Comparison of ENCODE assay signal across 12 cellular contexts in the genomic region with DNA sequence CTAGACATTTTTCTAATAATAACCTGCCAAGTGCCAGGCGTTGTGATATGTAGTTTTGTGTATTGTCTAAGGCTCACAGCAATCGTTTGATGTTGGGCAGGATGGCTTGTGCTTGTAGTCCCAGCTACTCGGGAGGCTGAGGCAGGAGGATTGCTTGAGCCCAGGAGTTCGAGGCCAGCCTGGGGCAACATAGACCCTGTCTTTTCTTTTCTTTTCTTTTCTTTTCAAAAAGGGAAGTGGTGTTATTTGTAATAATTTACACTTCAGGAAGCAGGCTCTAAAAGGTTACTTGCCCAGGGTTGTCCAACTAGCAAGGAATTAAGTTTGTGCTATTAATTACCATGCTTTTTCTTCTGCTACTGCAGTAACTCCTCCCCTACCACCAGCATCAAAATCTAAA. TPM values are rescaled to one million over a fixed set of nuclear protein-coding genes. Genes with fewer than 3 reads are reported as not detected.
DNase-seq lines count a peak whose midpoint lies in the region; ATAC-seq and TF ChIP-seq lines count a peak whose summit lies in the region.
"Had no signal": no experiment of that assay in that cellular context is flagged by ENCODE, and none has a peak within 500 bp of the region (broad histone marks: within the 10 kb centered on the region; RNA-seq: fewer than 3 reads in every experiment).

No MANE protein-coding gene starts in this region.

- CTCF ChIA-PET in Panc1 (lab: Charles Lee) = no interaction called here

- no TSS peak for BruUV-seq in Panc1 (replicated peaks; lab: Mats Ljungman, UMichigan)

- H3K4me3 ChIP-seq in GM06990 (replicated peaks; ENCODE audit: low read depth, low read length) (peak overlapping the region; percentile 16; the same call in 1 of the 2 replicates), Panc1 (ENCODE audit: low read depth in 2 of 2, low read length in 2 of 2) (peak overlapping the region in 1 of 2 experiments; percentile 96; a peak in 2 of 4 replicates)
- H3K4me3 ChIP-seq: esophagus muscularis mucosa had no signal

- POLR2A ChIA-PET in Panc1 (lab: Charles Lee) = no interaction called here

- peak overlapping the region; percentile 98 for H3K4me3 Mint-ChIP-seq in glutamatergic neuron (ENCODE audit: unreplicated experiment)

- H3K36me3 Mint-ChIP-seq in glutamatergic neuron (ENCODE audit: unreplicated experiment) = no peaks in the 10 kb centered on the region

- H3K4me1 ChIP-seq in Panc1 (ENCODE audit: control insufficient read depth, insufficient read depth, low read length) = peaks cover 16% of the 10 kb centered on the region

- no peaks in the 10 kb centered on the region for H3K9me3 ChIP-seq in Panc1 (ENCODE audit: control insufficient read depth, insufficient read depth, low read depth, low read length)
- H3K9me3 ChIP-seq: ascending aorta, esophagus muscularis mucosa had no signal

- H3K9me3 Mint-ChIP-seq in glutamatergic neuron (ENCODE audit: unreplicated experiment) = peaks cover 7% of the 10 kb centered on the region

- DNase-seq in AML-193 (lab: John Stamatoyannopoulos, UW) (peak; percentile 24 to 35), GM06990 (ENCODE audit: extremely low read depth, insufficient read length) (no peak), Panc1 (ENCODE audit: low read depth, low spot score) (no peak), glutamatergic neuron (no peak), G401 (ENCODE audit: low spot score) (no peak), superior temporal gyrus (ENCODE audit: extremely low spot score) (no peak), retina (no peak), HPDE6-E6E7 (ENCODE audit: extremely low spot score) (no peak)
- DNase-seq: NCI-H1048, NCI-H82 had no signal

- in situ Hi-C loops in Panc1 (cut with HindIII; ENCODE audit: low pct_unique_long_range_greater_than_20kb, low sequenced_read_pairs) (no loop called here), G401 (cut with HindIII; ENCODE audit: low sequenced_read_pairs) (no loop called here)

- H3K4me1 Mint-ChIP-seq in glutamatergic neuron (ENCODE audit: low read depth, unreplicated experiment) = peaks cover 11% of the 10 kb centered on the region

- H3K27ac Mint-ChIP-seq in glutamatergic neuron (ENCODE audit: unreplicated experiment) = no peak overlapping the region

- TF ChIP-seq CTCF in GM06990 (IDR thresholded peaks at IDR 0.05; ENCODE audit: insufficient read depth, low read length, poor library complexity, severe bottlenecking) = no peak
- no peak for TF ChIP-seq CTCF in Panc1 (IDR thresholded peaks at IDR 0.05)
- no peak for TF ChIP-seq CTCF in glutamatergic neuron (IDR thresholded peaks at IDR 0.05; ENCODE audit: partially characterized antibody, unreplicated experiment)

- H3K27me3 ChIP-seq in GM06990 (replicated peaks; ENCODE audit: control insufficient read depth, insufficient read depth, low read length) = no peaks in the 10 kb centered on the region
- H3K27me3 ChIP-seq in Panc1 (ENCODE audit: control insufficient read depth, insufficient read depth, low read length) = no peaks in the 10 kb centered on the region
- H3K27me3 ChIP-seq: ascending aorta, esophagus muscularis mucosa had no signal

- intact Hi-C loops in Panc1 (cut with micrococcal nuclease; ENCODE audit: unreplicated experiment) = no loop called here

- no peak for ATAC-seq in Panc1

- H3K36me3 ChIP-seq in GM06990 (ENCODE audit: control insufficient read depth, insufficient read depth, low read length) (0 out of 2 replicates have a peak, but pooled peaks cover 2% of the 10 kb centered on the region), Panc1 (ENCODE audit: control insufficient read depth, insufficient read depth, low read length) (peaks cover 33% of the 10 kb centered on the region)

- peak overlapping the region; percentile 95 for H3K27ac ChIP-seq in Panc1 (ENCODE audit: low read length)
- H3K27ac ChIP-seq: ascending aorta, esophagus muscularis mucosa had no signal

- peaks cover 6% of the 10 kb centered on the region for H3K27me3 Mint-ChIP-seq in glutamatergic neuron (ENCODE audit: unreplicated experiment)

RNA-seq across cellular contexts. Expression of a gene that starts 3.2 kb away (rescaled TPM):
- total RNA-seq in Panc1 (2021; ENCODE audit: unreplicated experiment) = 47.3 TPM
- polyA plus RNA-seq in Panc1 (2012; ENCODE audit: insufficient read length) = 20.7 TPM
- total RNA-seq in glutamatergic neuron (ENCODE audit: unreplicated experiment) = 42.9 TPM
- 23.4 and 46.7 TPM in 2 replicates for total RNA-seq in G401 (2014; rRNA removed; shearing (Covaris generic))

Comparison
In these comparisons a context has a peak if more than half of its experiments do, and no peak if none do; other contexts are left out.
1. DNase-seq: peak in AML-193 (2 of 2); none in GM06990 (single experiment), Panc1 (single experiment), glutamatergic neuron (single experiment), G401 (single experiment), superior temporal gyrus (single experiment), retina (single experiment) and HPDE6-E6E7 (single experiment).